ENCODE assay signal across 9 cellular contexts in genomic region chr1:6466023-6466422, GRCh38. TPM values are rescaled to one million over a fixed set of nuclear protein-coding genes. Genes with fewer than 3 reads are reported as not detected.
DNase-seq lines count a peak whose midpoint lies in the region; ATAC-seq lines count a peak whose summit lies in the region.
"Had no signal": no experiment of that assay in that cellular context is flagged by ENCODE, and none has a peak within 500 bp of the region (broad histone marks: within the 10 kb centered on the region; RNA-seq: fewer than 3 reads in every experiment).

Gene TNFRSF25 (minus strand): TSS chr1:6466173. CDS start chr1:6466107, 66 bp downstream.

- H3K4me3 ChIP-seq in skin epidermis, result peak within 1 kb of the TSS; percentile 15 to 43 (median 31)

- H3K4me1 Mint-ChIP-seq in activated CD4-positive, alpha-beta memory T cell treated with anti-CD3 and anti-CD28 coated beads for 36 hours (ENCODE audit: low read depth), result peaks cover 41% of the 10 kb centered on the region

- H3K27ac Mint-ChIP-seq in activated CD4-positive, alpha-beta memory T cell treated with anti-CD3 and anti-CD28 coated beads for 36 hours, result peak within 1 kb of the TSS; percentile 83

- DNase-seq in ELF-1 (ENCODE audit: low read depth, low spot score) (peak; percentile 55), DMS153 (lab: John Stamatoyannopoulos, UW) (no peak), midbrain (lab: John Stamatoyannopoulos, UW) (no peak)
- DNase-seq in activated CD4-positive, alpha-beta memory T cell treated with anti-CD3 and anti-CD28 coated beads for 36 hours, result peak; percentile 68
- DNase-seq in effector CD4-positive, alpha-beta T cell, result peak; percentile 57
- DNase-seq: nucleus accumbens had no signal

- intact Hi-C loops in activated CD4-positive, alpha-beta memory T cell treated with anti-CD3 and anti-CD28 coated beads for 36 hours (cut with micrococcal nuclease), result no loop called here

- H3K36me3 Mint-ChIP-seq in activated CD4-positive, alpha-beta memory T cell treated with anti-CD3 and anti-CD28 coated beads for 36 hours, result peaks cover 28% of the 10 kb centered on the region

- ATAC-seq in HG02885 (IDR thresholded peaks at IDR 0.05; ENCODE audit: poor library complexity, unreplicated experiment) (no peak), HG02678 (IDR thresholded peaks at IDR 0.05; ENCODE audit: unreplicated experiment) (no peak)

- H3K9me3 Mint-ChIP-seq in activated CD4-positive, alpha-beta memory T cell treated with anti-CD3 and anti-CD28 coated beads for 36 hours, result no peaks in the 10 kb centered on the region

- POLR2A ChIA-PET in activated CD4-positive, alpha-beta memory T cell treated with anti-CD3 and anti-CD28 coated beads for 36 hours (lab: Charles Lee), result no interaction called here

- CTCF ChIA-PET in activated CD4-positive, alpha-beta memory T cell treated with anti-CD3 and anti-CD28 coated beads for 36 hours (lab: Charles Lee), result interaction anchor here (0.6 to 3.4 kb wide), 9 partner anchors 10 to 219 kb away, joined by 3 to 18 read pairs (median 6); no protein-coding TSS in a partner anchor

- H3K4me3 Mint-ChIP-seq in activated CD4-positive, alpha-beta memory T cell treated with anti-CD3 and anti-CD28 coated beads for 36 hours, result peak within 1 kb of the TSS; percentile 82

- H3K27ac ChIP-seq in skin epidermis, result peak within 1 kb of the TSS in 12 of 21 experiments; percentile 16 to 87 (median 65)

- no peaks in the 10 kb centered on the region for H3K27me3 Mint-ChIP-seq in activated CD4-positive, alpha-beta memory T cell treated with anti-CD3 and anti-CD28 coated beads for 36 hours

RNA-seq across cellular contexts. Expression of gene TNFRSF25, which starts in this region (rescaled TPM):
- total RNA-seq in activated CD4-positive, alpha-beta memory T cell treated with anti-CD3 and anti-CD28 coated beads for 36 hours, result 10 to 100 TPM; 90.0 to 97.4 TPM

Comparison
In these comparisons a context has a peak if more than half of its experiments do, and no peak if none do; other contexts are left out.
1. DNase-seq: peak in ELF-1 (single experiment), activated CD4-positive, alpha-beta memory T cell treated with anti-CD3 and anti-CD28 coated beads for 36 hours (single experiment) and effector CD4-positive, alpha-beta T cell (single experiment); none in DMS153 (single experiment) and midbrain (single experiment).